Comparison of ENCODE assay signal across 2 cellular contexts in the genomic region with DNA sequence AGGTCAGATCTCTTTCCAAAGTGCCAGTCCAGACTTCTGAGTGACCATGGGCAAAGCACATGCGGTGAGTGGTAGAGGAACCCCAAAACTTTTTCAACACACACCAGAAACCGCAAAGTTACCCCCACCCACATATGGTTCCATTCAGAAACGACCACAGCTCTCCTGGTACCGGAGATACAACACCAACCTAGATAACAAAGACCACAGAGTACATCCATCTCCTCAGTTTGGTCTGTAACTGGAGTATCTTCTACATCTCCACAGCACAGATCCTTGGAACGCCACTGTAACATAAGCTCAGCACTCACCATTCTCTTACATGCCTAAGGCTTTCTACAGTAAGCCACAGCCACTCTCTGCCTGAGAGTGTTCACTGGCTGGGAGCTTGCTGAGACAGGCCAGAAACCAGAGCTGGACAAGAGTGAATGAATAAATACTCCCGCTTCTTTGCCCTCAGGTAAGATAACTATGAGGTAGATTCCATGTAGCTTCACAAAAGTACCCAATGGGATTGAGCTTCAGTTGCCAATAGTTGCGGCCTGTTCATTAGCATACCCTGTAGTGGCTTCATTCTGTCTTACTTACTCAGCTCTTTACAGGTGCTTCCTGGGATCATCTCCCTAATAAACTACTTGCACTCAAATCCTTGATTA.
TF ChIP-seq lines count a peak whose summit lies in the region.

No MANE protein-coding gene starts in this region.

TF ChIP-seq in GM23338, 12 proteins besides CTCF, POLR2A, EP300 and RAD21 (continues in another document):
- TF ChIP-seq EZH2 (IDR thresholded peaks at IDR 0.05; ENCODE audit: low read depth, unreplicated experiment) = no peak
- no peak for TF ChIP-seq ZNF331 (CRISPR knock-in tag; IDR thresholded peaks at IDR 0.05; ENCODE audit: low read depth)
- TF ChIP-seq EZH2phosphoT487 (IDR thresholded peaks at IDR 0.05; ENCODE audit: unreplicated experiment) = no peak
- TF ChIP-seq ZNF462 (CRISPR knock-in tag; IDR thresholded peaks at IDR 0.05) = no peak
- TF ChIP-seq POLR2AphosphoS5 (IDR thresholded peaks at IDR 0.05; ENCODE audit: low read depth) = no peak
- TF ChIP-seq NANOG (IDR thresholded peaks at IDR 0.05; ENCODE audit: borderline replicate concordance) = no peak
- no peak for TF ChIP-seq CREB1 (CRISPR knock-in tag; IDR thresholded peaks at IDR 0.05; ENCODE audit: low read depth)
- TF ChIP-seq ETS1 (IDR thresholded peaks at IDR 0.05) = no peak
- no peak for TF ChIP-seq JUNB (IDR thresholded peaks at IDR 0.05; ENCODE audit: unreplicated experiment)

TF ChIP-seq in H1, 55 proteins besides CTCF, POLR2A, EP300 and RAD21:
- TF ChIP-seq TAF1 (IDR thresholded peaks at IDR 0.05; ENCODE audit: low read depth, low read length) = no peak
- no peak for TF ChIP-seq SIN3A (conservative IDR thresholded peaks at IDR 0.05 in 1 of 2, IDR thresholded peaks at IDR 0.05 in 1 of 2; ENCODE audit: low read depth in 1 of 2, low read length in 2 of 2)
- TF ChIP-seq SUZ12 (IDR thresholded peaks at IDR 0.05; ENCODE audit: low read length) = no peak
- no peak for TF ChIP-seq CREB1 (IDR thresholded peaks at IDR 0.05)
- no peak for TF ChIP-seq TCF12 (IDR thresholded peaks at IDR 0.05; ENCODE audit: low read depth, low read length)
- TF ChIP-seq KDM4A (IDR thresholded peaks at IDR 0.05; ENCODE audit: low read depth, low read length, severe bottlenecking) = no peak
- TF ChIP-seq POLR2AphosphoS5 (IDR thresholded peaks at IDR 0.05; ENCODE audit: low read depth, low read length) = no peak
- TF ChIP-seq TBP (IDR thresholded peaks at IDR 0.05; ENCODE audit: low read depth, low read length) = no peak
- TF ChIP-seq EGR1 (IDR thresholded peaks at IDR 0.05; ENCODE audit: borderline replicate concordance, low read depth, low read length) = no peak
- TF ChIP-seq SIRT6 (IDR thresholded peaks at IDR 0.05; ENCODE audit: low read length) = no peak
- no peak for TF ChIP-seq GTF2F1 (IDR thresholded peaks at IDR 0.05; ENCODE audit: borderline replicate concordance, low read depth, low read length)
- TF ChIP-seq NANOG (IDR thresholded peaks at IDR 0.05; ENCODE audit: insufficient read depth, low read depth, low read length, poor library complexity, severe bottlenecking) = no peak
